In genomic region chr7:1357260-1357600, GRCh38 we compare ENCODE assay signal across 5 cellular contexts.
DNase-seq lines count a peak whose midpoint lies in the region; ATAC-seq, FAIRE-seq and TF ChIP-seq lines count a peak whose summit lies in the region.
"Not testable (repeated sequence)": the region's sequence is repeated elsewhere in the genome, so short reads cannot be mapped to it uniquely, and the experiment has no call there.

No MANE protein-coding gene starts in this region.

- DNase-seq in A549 (ENCODE audit: low read depth in 1 of 2, low spot score in 1 of 2); activated CD4-positive, alpha-beta T cell treated with anti-CD3 and anti-CD28 coated beads, Interleukin-2, amount 10 ng/mL, durations not matched to agents 7 days and 5 days; GM12878 (ENCODE audit: low read depth, low spot score); glutamatergic neuron: not testable (repeated sequence)
- DNase-seq in NB4 (ENCODE audit: low read depth) = peak; percentile 44

- FAIRE-seq in A549 (lab: Jason Lieb, UNC); GM12878 (lab: Jason Lieb, UNC): not testable (repeated sequence)

- peak overlapping the region; percentile 36 for H3K27ac Mint-ChIP-seq in activated CD4-positive, alpha-beta T cell treated with anti-CD3 and anti-CD28 coated beads, Interleukin-2, amount 10 ng/mL, durations not matched to agents 7 days and 5 days
- peak overlapping the region; percentile 3 for H3K27ac Mint-ChIP-seq in glutamatergic neuron (ENCODE audit: unreplicated experiment)

- H3K27me3 ChIP-seq in GM12878 (replicated peaks in 1 of 2; ENCODE audit: control insufficient read depth in 2 of 2, insufficient read depth in 2 of 2, low read length in 1 of 2) = not testable (repeated sequence)

- TF ChIP-seq EP300 in A549 (IDR thresholded peaks at IDR 0.05); GM12878 (IDR thresholded peaks at IDR 0.05; ENCODE audit: borderline replicate concordance in 1 of 2, control insufficient read depth in 1 of 2, low read depth in 2 of 2, low read length in 2 of 2): not testable (repeated sequence)

- in situ Hi-C loops in GM12878 (cut with MboI) = not testable (repeated sequence)

- not testable (repeated sequence) for H2AFZ ChIP-seq in GM12878 (ENCODE audit: control insufficient read depth, low read depth, low read length)

- H3K9me3 Mint-ChIP-seq in activated CD4-positive, alpha-beta T cell treated with anti-CD3 and anti-CD28 coated beads, Interleukin-2, amount 10 ng/mL, durations not matched to agents 7 days and 5 days; glutamatergic neuron (ENCODE audit: unreplicated experiment): not testable (repeated sequence)

- H3K4me3 ChIP-seq in A549; NB4 (ENCODE audit: low read depth, low read length); GM12878: not testable (repeated sequence)

- SMC1A ChIA-PET in GM12878 (lab: Charles Lee; ENCODE audit: uncharacterized antibody, unreplicated experiment) = not testable (repeated sequence)

- CTCF ChIA-PET in A549 (lab: Yijun Ruan, JAX); activated CD4-positive, alpha-beta T cell treated with anti-CD3 and anti-CD28 coated beads, Interleukin-2, amount 10 ng/mL, durations not matched to agents 7 days and 5 days (lab: Charles Lee); GM12878 (lab: Yijun Ruan, JAX): not testable (repeated sequence)

- BruUV-seq in GM12878 (replicated peaks; lab: Mats Ljungman, UMichigan) = not testable (repeated sequence)

- not testable (repeated sequence) for H3K4me2 ChIP-seq in A549; GM12878 (ENCODE audit: control insufficient read depth, insufficient read depth)

- ATAC-seq in A549, GM12878: not testable (repeated sequence)

- H3K9ac ChIP-seq in GM12878 (ENCODE audit: control insufficient read depth, insufficient read depth, low read length) = not testable (repeated sequence)

- WGBS in A549 (ENCODE audit: missing lambda C conversion rate) = 96% methylated on average over 3 of the region's 3 CpGs
- WGBS in GM12878 (ENCODE audit: insufficient coverage, insufficient replicate concordance, low lambda C conversion rate, missing lambda C conversion rate) = 98% methylated on average over 3 of the region's 3 CpGs

- not testable (repeated sequence) for H3K36me3 Mint-ChIP-seq in activated CD4-positive, alpha-beta T cell treated with anti-CD3 and anti-CD28 coated beads, Interleukin-2, amount 10 ng/mL, durations not matched to agents 7 days and 5 days (ENCODE audit: low read depth); glutamatergic neuron (ENCODE audit: unreplicated experiment)

- not testable (repeated sequence) for TF ChIP-seq CTCF in A549 (IDR thresholded peaks at IDR 0.05); NB4 (IDR thresholded peaks at IDR 0.05; ENCODE audit: low read depth, low read length); GM12878 (IDR thresholded peaks at IDR 0.05 in 2 of 3, conservative IDR thresholded peaks at IDR 0.05 in 1 of 3; ENCODE audit: control insufficient read depth in 2 of 3, extremely low read depth in 1 of 3, insufficient read depth in 1 of 3, low read depth in 3 of 3, low read length in 3 of 3); glutamatergic neuron (IDR thresholded peaks at IDR 0.05; ENCODE audit: partially characterized antibody, unreplicated experiment)

- not testable (repeated sequence) for H3K36me3 ChIP-seq in GM12878 (ENCODE audit: control insufficient read depth in 2 of 2, insufficient read depth in 2 of 2, low read length in 1 of 2)

- RAD21 ChIA-PET in GM12878 (lab: Charles Lee; ENCODE audit: unreplicated experiment) = not testable (repeated sequence)

- H3K9me3 ChIP-seq in A549; GM12878 (replicated peaks; ENCODE audit: control insufficient read depth, insufficient read depth, low read length): not testable (repeated sequence)

- H3K4me1 ChIP-seq in A549 = peaks cover 11% of the 10 kb centered on the region; the same call in 2 of the 3 replicates
- H3K4me1 ChIP-seq in GM12878 (ENCODE audit: control insufficient read depth, insufficient read depth, low read length) = not testable (repeated sequence)

- not testable (repeated sequence) for H3K4me1 Mint-ChIP-seq in activated CD4-positive, alpha-beta T cell treated with anti-CD3 and anti-CD28 coated beads, Interleukin-2, amount 10 ng/mL, durations not matched to agents 7 days and 5 days; glutamatergic neuron (ENCODE audit: low read depth, unreplicated experiment)

- not testable (repeated sequence) for H3K27ac ChIP-seq in A549; GM12878 (ENCODE audit: control insufficient read depth, insufficient read depth)

- intact Hi-C loops in GM12878 (cut with micrococcal nuclease; ENCODE audit: unreplicated experiment) = not testable (repeated sequence)

- TF ChIP-seq RAD21 in A549 (conservative IDR thresholded peaks at IDR 0.05 in 1 of 2, IDR thresholded peaks at IDR 0.05 in 1 of 2); GM12878 (IDR thresholded peaks at IDR 0.05; ENCODE audit: insufficient read depth, low read depth, low read length): not testable (repeated sequence)

- not testable (repeated sequence) for H3K4me3 Mint-ChIP-seq in activated CD4-positive, alpha-beta T cell treated with anti-CD3 and anti-CD28 coated beads, Interleukin-2, amount 10 ng/mL, durations not matched to agents 7 days and 5 days; glutamatergic neuron (ENCODE audit: unreplicated experiment)

- not testable (repeated sequence) for H3K27me3 Mint-ChIP-seq in activated CD4-positive, alpha-beta T cell treated with anti-CD3 and anti-CD28 coated beads, Interleukin-2, amount 10 ng/mL, durations not matched to agents 7 days and 5 days; glutamatergic neuron (ENCODE audit: unreplicated experiment)

- not testable (repeated sequence) for H3K79me2 ChIP-seq in GM12878 (ENCODE audit: control insufficient read depth, insufficient read depth, low read length)

- POLR2A ChIA-PET in A549 (lab: Yijun Ruan, JAX); activated CD4-positive, alpha-beta T cell treated with anti-CD3 and anti-CD28 coated beads, Interleukin-2, amount 10 ng/mL, durations not matched to agents 7 days and 5 days (lab: Charles Lee); GM12878 (lab: Charles Lee): not testable (repeated sequence)

- not testable (repeated sequence) for H4K20me1 ChIP-seq in GM12878 (ENCODE audit: control insufficient read depth, insufficient read depth)

- not testable (repeated sequence) for TF ChIP-seq POLR2A in A549 (IDR thresholded peaks at IDR 0.05; ENCODE audit: low read length); NB4 (IDR thresholded peaks at IDR 0.05; ENCODE audit: extremely low read depth, insufficient read length); GM12878 (IDR thresholded peaks at IDR 0.05; ENCODE audit: low read depth, low read length)

TF ChIP-seq in A549, 52 proteins besides CTCF, POLR2A, EP300 and RAD21:
- peak; percentile 91; the same call in 1 of the 2 replicates for TF ChIP-seq KDM1A (IDR thresholded peaks at IDR 0.05; ENCODE audit: low read depth)
- TF ChIP-seq HDAC2 (IDR thresholded peaks at IDR 0.05) = 0 out of 2 replicates have a peak, but pooled peaks have one; percentile 27
- peak; percentile 86 for TF ChIP-seq CHD4 (IDR thresholded peaks at IDR 0.05; ENCODE audit: borderline replicate concordance)

TF ChIP-seq in GM12878, 131 proteins besides CTCF, POLR2A, EP300 and RAD21:
- TF ChIP-seq BMI1 (IDR thresholded peaks at IDR 0.05; ENCODE audit: borderline replicate concordance) = 0 out of 2 replicates have a peak, but pooled peaks have one; percentile 64
- peak; percentile 99; the same call in 1 of the 2 replicates for TF ChIP-seq WRNIP1 (IDR thresholded peaks at IDR 0.05; ENCODE audit: borderline replicate concordance, low read depth, low read length)
- TF ChIP-seq ZNF217 (IDR thresholded peaks at IDR 0.05) = peak; percentile 58; the same call in 1 of the 2 replicates
